8 cellular contexts compared by ENCODE assay signal in the genomic region with DNA sequence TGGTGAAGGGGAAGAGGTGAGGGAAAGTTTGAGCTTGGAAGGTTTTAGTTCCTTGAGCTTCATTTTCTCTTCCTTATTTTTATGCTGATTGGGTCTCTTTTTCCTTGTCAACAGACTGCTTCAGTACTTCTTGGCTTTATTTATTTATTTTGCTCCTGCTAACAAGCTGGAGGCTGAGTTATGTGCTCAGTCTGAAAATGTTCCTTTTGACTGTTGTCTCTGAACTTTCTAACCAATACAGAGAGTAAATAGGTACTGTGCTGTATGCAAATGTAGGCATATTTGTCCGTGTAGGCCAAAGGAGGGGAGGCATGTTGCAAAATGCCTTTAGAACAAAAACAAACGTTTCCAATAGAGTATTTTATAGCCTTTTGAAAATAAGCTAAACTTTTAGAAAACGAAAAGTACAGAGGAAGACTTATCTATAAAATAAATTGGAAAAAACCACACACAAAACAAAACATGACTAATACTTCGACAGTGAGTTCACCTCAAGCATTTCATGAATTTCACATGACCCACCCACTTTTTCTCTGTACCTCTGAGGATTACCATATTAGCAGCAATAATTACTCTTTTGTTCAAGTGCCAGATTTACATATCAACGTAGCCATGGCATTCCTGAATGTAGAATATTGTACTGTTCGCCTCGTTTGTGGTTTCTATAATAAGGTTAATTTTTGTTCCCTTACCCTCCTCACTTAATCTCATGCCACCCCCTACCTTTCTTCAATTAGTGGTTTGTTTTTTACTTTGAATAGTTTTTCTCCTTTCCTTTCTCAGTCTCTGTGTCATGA. TPM values are rescaled to one million over a fixed set of nuclear protein-coding genes. Genes with fewer than 3 reads are reported as not detected.
DNase-seq lines count a peak whose midpoint lies in the region; ATAC-seq and TF ChIP-seq lines count a peak whose summit lies in the region.

No MANE protein-coding gene starts in this region.

- H3K4me2 ChIP-seq in MM.1S (ENCODE audit: low read depth, low read length) = no peak overlapping the region

- no peaks in the 10 kb centered on the region for H3K79me2 ChIP-seq in MM.1S (ENCODE audit: low read length)

- H4K20me1 ChIP-seq in MM.1S (ENCODE audit: insufficient read depth, low read length) = no peaks in the 10 kb centered on the region

- peak; percentile 37 for ATAC-seq in GM19043 (IDR thresholded peaks at IDR 0.05; ENCODE audit: low read depth, unreplicated experiment)

- H3K27me3 ChIP-seq in MM.1S (replicated peaks; ENCODE audit: insufficient read depth, low read length) = no peaks in the 10 kb centered on the region

- no peaks in the 10 kb centered on the region for H3K36me3 ChIP-seq in MM.1S (replicated peaks; ENCODE audit: insufficient read depth, low read length)

- no peak overlapping the region for H3K27ac ChIP-seq in MM.1S (ENCODE audit: low read length)

- no peaks in the 10 kb centered on the region for H3K4me1 ChIP-seq in MM.1S (ENCODE audit: low read length)

- TF ChIP-seq CTCF in MM.1S (IDR thresholded peaks at IDR 0.05; ENCODE audit: low read length) = no peak
- no peak for TF ChIP-seq CTCF in epithelial cell of esophagus (IDR thresholded peaks at IDR 0.05; ENCODE audit: insufficient read depth, low read depth, low read length, missing control alignments)

- no peak overlapping the region for H3K9ac ChIP-seq in MM.1S (ENCODE audit: low read length)

- DNase-seq in A172 (ENCODE audit: low spot score) (peak; percentile 3), MM.1S (no peak), epithelial cell of esophagus (ENCODE audit: low read depth) (peak; percentile 83), NCI-H2081 (lab: John Stamatoyannopoulos, UW) (no peak), NCI-H1105 treated with DMSO at 0.1 percent for 48 hours (lab: John Stamatoyannopoulos, UW) (no peak), iPS-NIHi7 (ENCODE audit: extremely low spot score) (no peak)
- no peak for DNase-seq in stimulated activated CD4-positive, alpha-beta T cell treated with anti-CD3 and anti-CD28 coated beads, Interleukin-4, amount 100 ng/mL, for 4 hours

- H3K9me2 ChIP-seq in MM.1S (replicated peaks; ENCODE audit: insufficient read depth, low read length) = no peaks in the 10 kb centered on the region

- no peaks in the 10 kb centered on the region for H3K9me3 ChIP-seq in MM.1S (replicated peaks; ENCODE audit: insufficient read depth, low read length)

- peaks cover 7% of the 10 kb centered on the region for H3F3A ChIP-seq in MM.1S (ENCODE audit: insufficient read depth, low read length)

- H3K4me3 ChIP-seq in MM.1S (ENCODE audit: low read length) (no peak overlapping the region), epithelial cell of esophagus (ENCODE audit: low read length) (no peak overlapping the region)

- peak overlapping the region; percentile 48 for H2AFZ ChIP-seq in MM.1S (ENCODE audit: low read length)

RNA-seq across cellular contexts. Expression of gene CREBL2, which starts 4.7 kb away (rescaled TPM):
- 19.6 and 20.6 TPM in 2 replicates for total RNA-seq in A172 (2014; rRNA removed; shearing (Covaris generic))

RNA-seq across cellular contexts. Expression of gene DUSP16, which starts 44.3 kb away (rescaled TPM):
- 4.9 and 5.5 TPM in 2 replicates for total RNA-seq in A172 (2014; rRNA removed; shearing (Covaris generic))

Comparison
In these comparisons a context has a peak if more than half of its experiments do, and no peak if none do; other contexts are left out.
1. DNase-seq: peak in A172 (single experiment) and epithelial cell of esophagus (single experiment); none in MM.1S (single experiment), NCI-H2081 (0 of 2), stimulated activated CD4-positive, alpha-beta T cell treated with anti-CD3 and anti-CD28 coated beads, Interleukin-4, amount 100 ng/mL, for 4 hours (0 of 2), NCI-H1105 treated with DMSO at 0.1 percent for 48 hours (single experiment) and iPS-NIHi7 (single experiment).